In the genomic region with DNA sequence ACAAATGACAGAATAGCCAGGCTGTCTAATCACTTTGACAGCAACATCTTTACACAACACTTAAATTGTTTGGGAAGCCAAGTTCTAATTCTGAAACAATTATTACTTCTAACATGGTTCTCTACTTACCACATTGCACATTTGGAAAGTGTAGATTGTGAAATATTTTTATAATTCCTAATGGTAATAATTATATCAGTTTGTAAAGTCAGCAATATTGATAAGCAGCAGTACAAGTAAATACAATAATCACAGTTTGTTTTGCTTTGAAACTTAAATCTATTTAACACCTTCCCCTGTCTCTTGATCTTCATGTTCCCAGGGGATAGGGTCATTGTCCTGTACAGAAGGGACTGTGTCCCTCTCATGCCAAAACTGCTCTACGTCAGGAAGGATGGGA, we compare ENCODE assay signal across 24 cellular contexts. TPM values are rescaled to one million over a fixed set of nuclear protein-coding genes. Genes with fewer than 3 reads are reported as not detected.
"Had no signal": no experiment of that assay in that cellular context is flagged by ENCODE, and none has a peak within 500 bp of the region (broad histone marks: within the 10 kb centered on the region; RNA-seq: fewer than 3 reads in every experiment).

No MANE protein-coding gene starts in this region.

- H3K27ac Mint-ChIP-seq: activated B cell treated with CpG ODN at 0.5 μM for 24 hours; activated CD4-positive, alpha-beta memory T cell treated with anti-CD3 and anti-CD28 coated beads for 36 hours; activated CD4-positive, alpha-beta T cell treated with anti-CD3 and anti-CD28 coated beads, Interleukin-2, amount 10 ng/mL, durations not matched to agents 24 days and 14 days; activated naive CD4-positive, alpha-beta T cell treated with anti-CD3 and anti-CD28 coated beads, Interleukin-2, amount 50 U/mL, for 72 hours; activated naive CD8-positive, alpha-beta T cell treated with anti-CD3 and anti-CD28 coated beads, Interleukin-2, amount 50 U/mL, for 24 hours had no signal

- DNase-seq: activated B cell treated with CpG ODN at 0.5 μM for 24 hours; activated CD4-positive, alpha-beta memory T cell treated with anti-CD3 and anti-CD28 coated beads for 36 hours; activated CD4-positive, alpha-beta T cell treated with anti-CD3 and anti-CD28 coated beads for 1 hour; activated naive CD8-positive, alpha-beta T cell treated with anti-CD3 and anti-CD28 coated beads, Interleukin-2, amount 50 U/mL, for 24 hours; activated T-cell treated with anti-CD3 and anti-CD28 coated beads for 4 hours; amniotic stem cell; body of pancreas; cerebellar nuclear complex; MM.1S; NCI-H1105; NCI-H1436; NCI-H1694 treated with DMSO at 0.1 percent for 48 hours; NCI-H2029 treated with DMSO at 0.1 percent for 48 hours; NCI-H345; NCI-H510A; NCI-H526 treated with DMSO at 0.1 percent for 48 hours; SHP77 treated with DMSO at 0.1 percent for 48 hours; T-helper 2 cell; T1000 had no signal

- H3K9me3 Mint-ChIP-seq: activated B cell treated with CpG ODN at 0.5 μM for 24 hours; activated CD4-positive, alpha-beta memory T cell treated with anti-CD3 and anti-CD28 coated beads for 36 hours; activated CD4-positive, alpha-beta T cell treated with anti-CD3 and anti-CD28 coated beads, Interleukin-2, amount 10 ng/mL, durations not matched to agents 24 days and 14 days; activated naive CD4-positive, alpha-beta T cell treated with anti-CD3 and anti-CD28 coated beads, Interleukin-2, amount 50 U/mL, for 72 hours; activated naive CD8-positive, alpha-beta T cell treated with anti-CD3 and anti-CD28 coated beads, Interleukin-2, amount 50 U/mL, for 24 hours had no signal

- H3K4me3 ChIP-seq: ascending aorta, body of pancreas had no signal

- H3K27me3 Mint-ChIP-seq: activated CD4-positive, alpha-beta memory T cell treated with anti-CD3 and anti-CD28 coated beads for 36 hours; activated CD4-positive, alpha-beta T cell treated with anti-CD3 and anti-CD28 coated beads, Interleukin-2, amount 10 ng/mL, durations not matched to agents 24 days and 14 days; activated naive CD8-positive, alpha-beta T cell treated with anti-CD3 and anti-CD28 coated beads, Interleukin-2, amount 50 U/mL, for 24 hours had no signal

- H3K27me3 ChIP-seq: ascending aorta, body of pancreas had no signal

- H3K4me1 Mint-ChIP-seq: activated CD4-positive, alpha-beta T cell treated with anti-CD3 and anti-CD28 coated beads, Interleukin-2, amount 10 ng/mL, durations not matched to agents 24 days and 14 days; activated naive CD8-positive, alpha-beta T cell treated with anti-CD3 and anti-CD28 coated beads, Interleukin-2, amount 50 U/mL, for 24 hours had no signal

- H3K4me3 Mint-ChIP-seq: activated B cell treated with CpG ODN at 0.5 μM for 24 hours; activated CD4-positive, alpha-beta memory T cell treated with anti-CD3 and anti-CD28 coated beads for 36 hours; activated CD4-positive, alpha-beta T cell treated with anti-CD3 and anti-CD28 coated beads, Interleukin-2, amount 10 ng/mL, durations not matched to agents 24 days and 14 days; activated naive CD8-positive, alpha-beta T cell treated with anti-CD3 and anti-CD28 coated beads, Interleukin-2, amount 50 U/mL, for 24 hours had no signal

- H3K27ac ChIP-seq: ascending aorta, body of pancreas had no signal

- H3K9me3 ChIP-seq: ascending aorta, body of pancreas had no signal

- H3K4me1 ChIP-seq: ascending aorta, body of pancreas had no signal

- ATAC-seq: activated naive CD4-positive, alpha-beta T cell treated with anti-CD3 and anti-CD28 coated beads, Interleukin-2, amount 50 U/mL, for 72 hours; activated naive CD8-positive, alpha-beta T cell treated with anti-CD3 and anti-CD28 coated beads, Interleukin-2, amount 50 U/mL, for 24 hours; body of pancreas had no signal

RNA-seq across cellular contexts. Expression of gene GPR151, which starts 1.4 kb away (rescaled TPM):
- total RNA-seq: activated B cell treated with CpG ODN at 0.5 μM for 24 hours; activated CD4-positive, alpha-beta memory T cell treated with anti-CD3 and anti-CD28 coated beads for 36 hours; activated CD4-positive, alpha-beta T cell treated with anti-CD3 and anti-CD28 coated beads, Interleukin-2, amount 10 ng/mL, durations not matched to agents 24 days and 14 days; activated CD8-positive, alpha-beta memory T cell treated with anti-CD3 and anti-CD28 coated beads for 36 hours; activated naive CD4-positive, alpha-beta T cell treated with anti-CD3 and anti-CD28 coated beads, Interleukin-2, amount 50 U/mL, for 72 hours; ascending aorta; body of pancreas; SK-MEL-5 had no signal
